In the genomic region with DNA sequence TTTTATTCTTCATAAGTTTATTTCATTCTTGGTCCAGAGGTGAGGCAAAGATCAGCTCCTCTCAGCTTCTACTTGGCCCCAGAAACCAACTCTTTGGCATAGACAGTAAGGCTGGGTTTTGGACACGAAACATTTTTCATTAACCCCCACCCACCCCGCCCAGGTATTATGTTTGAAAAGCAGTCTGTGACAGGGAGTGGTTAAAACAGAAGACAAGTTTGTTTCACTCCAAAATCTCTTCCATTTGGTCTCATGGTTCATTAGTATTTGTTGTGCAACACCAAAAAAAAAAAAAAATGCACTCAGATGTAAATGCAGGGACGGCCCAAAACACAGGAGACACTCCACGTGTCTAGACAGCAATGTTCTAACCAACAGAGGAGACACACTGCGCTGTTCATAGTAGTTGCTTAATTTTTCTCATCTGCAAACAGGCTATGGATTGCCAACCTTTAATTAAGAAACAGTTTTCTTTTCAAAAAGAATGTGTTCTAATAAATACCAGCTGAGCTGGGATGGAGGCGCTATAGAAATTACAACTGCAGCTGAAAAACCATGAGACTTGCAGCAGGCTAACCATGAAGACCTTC, we compare ENCODE assay signal across 1 cellular context.
TF ChIP-seq lines count a peak whose summit lies in the region.

No MANE protein-coding gene starts in this region.

TF ChIP-seq in GM12878, 131 proteins besides CTCF, POLR2A, EP300 and RAD21 (continued from another document):
- TF ChIP-seq, protein P1, sequence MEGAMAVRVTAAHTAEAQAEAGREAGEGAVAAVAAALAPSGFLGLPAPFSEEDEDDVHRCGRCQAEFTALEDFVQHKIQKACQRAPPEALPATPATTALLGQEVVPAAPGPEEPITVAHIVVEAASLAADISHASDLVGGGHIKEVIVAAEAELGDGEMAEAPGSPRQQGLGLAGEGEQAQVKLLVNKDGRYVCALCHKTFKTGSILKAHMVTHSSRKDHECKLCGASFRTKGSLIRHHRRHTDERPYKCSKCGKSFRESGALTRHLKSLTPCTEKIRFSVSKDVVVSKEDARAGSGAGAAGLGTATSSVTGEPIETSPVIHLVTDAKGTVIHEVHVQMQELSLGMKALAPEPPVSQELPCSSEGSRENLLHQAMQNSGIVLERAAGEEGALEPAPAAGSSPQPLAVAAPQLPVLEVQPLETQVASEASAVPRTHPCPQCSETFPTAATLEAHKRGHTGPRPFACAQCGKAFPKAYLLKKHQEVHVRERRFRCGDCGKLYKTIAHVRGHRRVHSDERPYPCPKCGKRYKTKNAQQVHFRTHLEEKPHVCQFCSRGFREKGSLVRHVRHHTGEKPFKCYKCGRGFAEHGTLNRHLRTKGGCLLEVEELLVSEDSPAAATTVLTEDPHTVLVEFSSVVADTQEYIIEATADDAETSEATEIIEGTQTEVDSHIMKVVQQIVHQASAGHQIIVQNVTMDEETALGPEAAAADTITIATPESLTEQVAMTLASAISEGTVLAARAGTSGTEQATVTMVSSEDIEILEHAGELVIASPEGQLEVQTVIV (IDR thresholded peaks at IDR 0.05; ENCODE audit: borderline replicate concordance, partially characterized antibody): no peak
- TF ChIP-seq SMAD1 (IDR thresholded peaks at IDR 0.05; ENCODE audit: low read depth, partially characterized antibody) (no peak), CHD1 (IDR thresholded peaks at IDR 0.05; ENCODE audit: low read depth, low read length) (no peak), LARP7 (IDR thresholded peaks at IDR 0.05) (no peak)
